Comparison of ENCODE assay signal across 9 cellular contexts in the genomic region with DNA sequence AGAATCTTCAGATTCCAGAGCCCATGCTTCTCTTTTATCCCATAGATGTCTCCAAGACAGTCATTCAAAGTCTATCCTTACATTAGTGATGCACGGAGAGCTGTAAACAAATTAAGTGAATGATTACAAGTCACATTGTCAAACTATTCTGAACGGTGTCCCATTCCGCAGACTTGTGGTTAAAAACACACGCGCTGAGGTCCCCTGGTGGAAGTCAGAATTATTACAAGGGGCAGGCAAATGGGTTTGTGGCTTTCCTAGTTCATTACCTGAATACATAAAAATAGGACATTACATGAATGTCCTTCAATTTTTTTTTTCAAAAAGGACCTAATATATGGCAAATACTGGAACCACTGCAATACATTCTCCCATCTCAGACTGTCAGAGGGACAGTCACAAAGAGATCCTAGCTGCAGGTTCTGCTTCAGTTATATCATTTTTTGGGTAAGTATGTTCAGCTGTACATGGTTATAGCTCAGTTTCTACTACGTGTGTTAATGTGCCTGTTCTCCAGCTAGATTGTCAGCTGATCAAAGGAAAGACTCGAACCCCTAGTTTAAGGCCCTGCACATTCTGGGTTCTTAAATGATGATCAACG. TPM values are rescaled to one million over a fixed set of nuclear protein-coding genes. Genes with fewer than 3 reads are reported as not detected.
DNase-seq lines count a peak whose midpoint lies in the region; ATAC-seq and TF ChIP-seq lines count a peak whose summit lies in the region.
"Had no signal": no experiment of that assay in that cellular context is flagged by ENCODE, and none has a peak within 500 bp of the region (broad histone marks: within the 10 kb centered on the region; RNA-seq: fewer than 3 reads in every experiment).

No MANE protein-coding gene starts in this region.

- peaks cover 22 to 27% of the 10 kb centered on the region in 2 donors for H3K4me1 ChIP-seq in thyroid gland

- DNase-seq in AG20443 (ENCODE audit: low spot score) (peak; percentile 67), NCI-H2227 treated with DMSO at 0.1 percent for 48 hours (lab: John Stamatoyannopoulos, UW) (peak; percentile 50), endothelial cell (ENCODE audit: low spot score) (peak; percentile 65), thyroid gland (peak; percentile 54 to 67)
- DNase-seq in activated CD4-positive, alpha-beta T cell treated with anti-CD3 and anti-CD28 coated beads, Interleukin-2, amount 50 U/mL, for 4 hours, result peak; percentile 18 to 41
- peak in 8 of 10 donors; percentile 17 to 55 (median 35) for DNase-seq in naive thymus-derived CD8-positive, alpha-beta T cell

- no peak overlapping the region for H3K27ac Mint-ChIP-seq in endothelial cell (ENCODE audit: unreplicated experiment)
- no peak overlapping the region for H3K27ac Mint-ChIP-seq in naive thymus-derived CD8-positive, alpha-beta T cell
- H3K27ac Mint-ChIP-seq: IgD-negative memory B cell had no signal

- no peaks in the 10 kb centered on the region for H3K27me3 Mint-ChIP-seq in endothelial cell (ENCODE audit: unreplicated experiment)
- H3K27me3 Mint-ChIP-seq in naive thymus-derived CD8-positive, alpha-beta T cell, result peaks cover 5 to 12% (median 7%) of the 10 kb centered on the region in 5 donors

- no peaks in the 10 kb centered on the region for H3K36me3 ChIP-seq in thyroid gland

- no peaks in the 10 kb centered on the region for H3K9me3 ChIP-seq in thyroid gland

- H3K4me1 Mint-ChIP-seq in endothelial cell (ENCODE audit: unreplicated experiment), result peaks cover 18% of the 10 kb centered on the region
- peaks cover 0 to 2% (median 0%) of the 10 kb centered on the region in 4 donors for H3K4me1 Mint-ChIP-seq in naive thymus-derived CD8-positive, alpha-beta T cell

- no peaks in the 10 kb centered on the region for H3K9me3 Mint-ChIP-seq in endothelial cell (ENCODE audit: unreplicated experiment)
- H3K9me3 Mint-ChIP-seq in naive thymus-derived CD8-positive, alpha-beta T cell, result no peaks in the 10 kb centered on the region

- ATAC-seq in GM18511 (IDR thresholded peaks at IDR 0.05; ENCODE audit: unreplicated experiment), result peak; percentile 68
- ATAC-seq in HG03045 (IDR thresholded peaks at IDR 0.05; ENCODE audit: unreplicated experiment), result peak; percentile 60
- ATAC-seq in naive thymus-derived CD8-positive, alpha-beta T cell, result peak; percentile 63 to 73

- TF ChIP-seq CTCF in endothelial cell (IDR thresholded peaks at IDR 0.05; ENCODE audit: unreplicated experiment), result peak; percentile 90
- peak; percentile 80 to 97 (median 92) for TF ChIP-seq CTCF in thyroid gland (IDR thresholded peaks at IDR 0.05)

- no peak overlapping the region for H3K4me3 ChIP-seq in thyroid gland (replicated peaks in 1 of 3)

- TF ChIP-seq POLR2A in thyroid gland (IDR thresholded peaks at IDR 0.05), result no peak

- no peak overlapping the region for H3K4me3 Mint-ChIP-seq in endothelial cell (ENCODE audit: unreplicated experiment)
- H3K4me3 Mint-ChIP-seq in naive thymus-derived CD8-positive, alpha-beta T cell, result no peak overlapping the region
- H3K4me3 Mint-ChIP-seq: IgD-negative memory B cell had no signal

- intact Hi-C loops in thyroid gland (cut with DNase I), result loop anchor here (5.0 kb wide), 1 partner anchor 186 kb away; no protein-coding TSS in a partner anchor

- H3K27ac ChIP-seq in thyroid gland, result no peak overlapping the region

- 24 to 26% methylated on average over 8 of the region's 8 CpGs for WGBS in thyroid gland, 2 donors

- no peaks in the 10 kb centered on the region for H3K36me3 Mint-ChIP-seq in endothelial cell (ENCODE audit: low read depth, unreplicated experiment)
- H3K36me3 Mint-ChIP-seq in naive thymus-derived CD8-positive, alpha-beta T cell, result no peaks in the 10 kb centered on the region
- H3K36me3 Mint-ChIP-seq: IgD-negative memory B cell had no signal

- POLR2A ChIA-PET in naive thymus-derived CD8-positive, alpha-beta T cell (lab: Charles Lee), result no interaction called here

- H3K27me3 ChIP-seq in thyroid gland, result no peaks in the 10 kb centered on the region

RNA-seq across cellular contexts. Expression of a gene that starts 53.1 kb away (rescaled TPM):
- 66.8 TPM for total RNA-seq in endothelial cell (ENCODE audit: unreplicated experiment)
- total RNA-seq in naive thymus-derived CD8-positive, alpha-beta T cell, result not detected
- not detected for polyA plus RNA-seq in naive thymus-derived CD8-positive, alpha-beta T cell
- total RNA-seq in thyroid gland, result 100 to 1,000 TPM in 2 of 4 donors, 10 to 100 TPM in 2; 69.8 to 202 (median 97.0) TPM

Comparison
In these comparisons a context has a peak if more than half of its experiments do, and no peak if none do; other contexts are left out.
1. RNA of a gene that starts 53.1 kb away (total RNA-seq): 69.8 to 202 TPM in thyroid gland and 66.8 TPM in endothelial cell (single experiment); not detected in naive thymus-derived CD8-positive, alpha-beta T cell; every median in the first group is over 10 times any median in the second.
2. Peak in every context shown above with its lines, with median percentiles within 50 percentile points of each other: DNase-seq and ATAC-seq.